ENCODE assay signal across 8 cellular contexts in genomic region chr1:52697795-52698674, GRCh38. TPM values are rescaled to one million over a fixed set of nuclear protein-coding genes. Genes with fewer than 3 reads are reported as not detected.
A peak's percentile ranks its signal among the peaks of the same experiment; 100 is the strongest.
DNase-seq lines count a peak whose midpoint lies in the region; ATAC-seq lines count a peak whose summit lies in the region.

Gene COA7, minus strand, starts transcription at chr1:52698347. Its CDS starts 21 bp downstream, at chr1:52698326.

- peak within 1 kb of the TSS; percentile 92 for H3K27ac Mint-ChIP-seq in activated CD8-positive, alpha-beta memory T cell treated with anti-CD3 and anti-CD28 coated beads, Interleukin-2, amount 10 ng/mL, durations not matched to agents 7 days and 5 days

- H3K4me1 ChIP-seq in endocrine pancreas (ENCODE audit: control insufficient read depth, insufficient read depth, low read length) (peaks cover 8% of the 10 kb centered on the region), mesenchymal stem cell (ENCODE audit: control insufficient read depth, insufficient read depth, low read depth, low read length) (peaks cover 6% of the 10 kb centered on the region)

- no peaks in the 10 kb centered on the region for H3K9me3 Mint-ChIP-seq in activated CD8-positive, alpha-beta memory T cell treated with anti-CD3 and anti-CD28 coated beads, Interleukin-2, amount 10 ng/mL, durations not matched to agents 7 days and 5 days (ENCODE audit: low read depth)

- peak within 1 kb of the TSS; percentile 99 for H2AFZ ChIP-seq in mesenchymal stem cell (ENCODE audit: low read depth, low read length)

- H3K27me3 ChIP-seq in endocrine pancreas (ENCODE audit: control insufficient read depth, insufficient read depth, low read length) (no peaks in the 10 kb centered on the region), mesenchymal stem cell (ENCODE audit: control insufficient read depth in 1 of 2, insufficient read depth in 1 of 2, low read length in 2 of 2) (no peaks in the 10 kb centered on the region)

- peaks cover 16% of the 10 kb centered on the region for H3K79me1 ChIP-seq in mesenchymal stem cell (replicated peaks; ENCODE audit: low read length, poor library complexity, severe bottlenecking)

- H3K9ac ChIP-seq in endocrine pancreas (ENCODE audit: control insufficient read depth, insufficient read depth, low read length) (peak within 1 kb of the TSS; percentile 47), mesenchymal stem cell (ENCODE audit: low read length) (peak within 1 kb of the TSS; percentile 93)

- DNase-seq in Ammon's horn (ENCODE audit: low spot score) (peak; percentile 90), GM19240 (ENCODE audit: insufficient read length, low spot score) (peak; percentile 33), HS-27A (ENCODE audit: low read depth) (peak; percentile 70), NOMO-1 treated with DMSO at 0.1 percent for 48 hours (lab: John Stamatoyannopoulos, UW; ENCODE audit: unreplicated experiment) (peak; percentile 61), mesenchymal stem cell (peak; percentile 83)
- DNase-seq in activated CD8-positive, alpha-beta memory T cell treated with anti-CD3 and anti-CD28 coated beads, Interleukin-2, amount 10 ng/mL, durations not matched to agents 7 days and 5 days: peak; percentile 77
- DNase-seq in stimulated activated CD8-positive, alpha-beta memory T cell treated with anti-CD3 and anti-CD28 coated beads, Interleukin-12 subunit alpha, Interleukin-12 subunit beta, amount 100 ng/mL, for 4 hours (ENCODE audit: low read depth): peak; percentile 46

- peak within 1 kb of the TSS; percentile 88 for H3K4me3 ChIP-seq in endocrine pancreas (ENCODE audit: control insufficient read depth, insufficient read depth, low read length)
- H3K4me3 ChIP-seq in mesenchymal stem cell (ENCODE audit: insufficient read depth in 1 of 2, low read depth in 1 of 2, low read length in 2 of 2): peak within 1 kb of the TSS; percentile 85 to 97

- peaks cover 19% of the 10 kb centered on the region for H3K36me3 Mint-ChIP-seq in activated CD8-positive, alpha-beta memory T cell treated with anti-CD3 and anti-CD28 coated beads, Interleukin-2, amount 10 ng/mL, durations not matched to agents 7 days and 5 days

- H3K27me3 Mint-ChIP-seq in activated CD8-positive, alpha-beta memory T cell treated with anti-CD3 and anti-CD28 coated beads, Interleukin-2, amount 10 ng/mL, durations not matched to agents 7 days and 5 days: peaks cover 3% of the 10 kb centered on the region

- H2BK15ac ChIP-seq in mesenchymal stem cell (ENCODE audit: low read depth, poor library complexity, severe bottlenecking): peak within 1 kb of the TSS; percentile 26

- H3K9me3 ChIP-seq in endocrine pancreas (ENCODE audit: control insufficient read depth, low read length) (no peaks in the 10 kb centered on the region), mesenchymal stem cell (ENCODE audit: control insufficient read depth, low read length) (no peaks in the 10 kb centered on the region)

- H3K36me3 ChIP-seq in endocrine pancreas (ENCODE audit: control insufficient read depth, insufficient read depth, low read length): no peaks in the 10 kb centered on the region
- H3K36me3 ChIP-seq in mesenchymal stem cell (ENCODE audit: control insufficient read depth in 1 of 2, insufficient read depth in 2 of 2, low read depth in 1 of 2, low read length in 2 of 2): peaks cover 2 to 4% of the 10 kb centered on the region in 2 experiments

- H2BK5ac ChIP-seq in mesenchymal stem cell (ENCODE audit: low read depth, low read length, poor library complexity, severe bottlenecking): peak within 1 kb of the TSS; percentile 14

- H3K14ac ChIP-seq in mesenchymal stem cell (ENCODE audit: low read length in 2 of 2): peak within 1 kb of the TSS in 1 of 2 experiments; percentile 99

- CTCF ChIA-PET in activated CD8-positive, alpha-beta memory T cell treated with anti-CD3 and anti-CD28 coated beads, Interleukin-2, amount 10 ng/mL, durations not matched to agents 7 days and 5 days (lab: Charles Lee): interaction anchor here (1.1 to 1.9 kb wide), 2 partner anchors 11 to 224 kb away, joined by 5 to 13 read pairs; partner anchors contain the start of gene ECHDC2

- peak within 1 kb of the TSS; percentile 61 for H2AK5ac ChIP-seq in mesenchymal stem cell (ENCODE audit: low read length, severe bottlenecking)

- H3K23ac ChIP-seq in mesenchymal stem cell (ENCODE audit: low read length in 2 of 2): peak within 1 kb of the TSS in 1 of 2 experiments; percentile 99

- peak within 1 kb of the TSS; percentile 14 for H3K27ac ChIP-seq in mesenchymal stem cell (ENCODE audit: low read length, poor library complexity, severe bottlenecking)

- H3K4ac ChIP-seq in mesenchymal stem cell (ENCODE audit: low read depth in 1 of 2, low read length in 2 of 2): peak within 1 kb of the TSS; percentile 76 to 97

- H4K8ac ChIP-seq in mesenchymal stem cell (ENCODE audit: low read length): peak within 1 kb of the TSS; percentile 97

- peak within 1 kb of the TSS; percentile 81 to 99 for H3K18ac ChIP-seq in mesenchymal stem cell (ENCODE audit: low read depth in 1 of 2, low read length in 2 of 2)

- H4K91ac ChIP-seq in mesenchymal stem cell (ENCODE audit: low read length): peak within 1 kb of the TSS; percentile 99

- peak within 1 kb of the TSS; percentile 94 for H3K4me3 Mint-ChIP-seq in activated CD8-positive, alpha-beta memory T cell treated with anti-CD3 and anti-CD28 coated beads, Interleukin-2, amount 10 ng/mL, durations not matched to agents 7 days and 5 days

- 3% methylated on average over 67 of the region's 68 CpGs for WGBS in mesenchymal stem cell

- peak within 1 kb of the TSS; percentile 90 for H3K4me2 ChIP-seq in mesenchymal stem cell (ENCODE audit: low read length, poor library complexity, severe bottlenecking)

- peak within 1 kb of the TSS; percentile 71 for H2BK12ac ChIP-seq in mesenchymal stem cell (ENCODE audit: low read length in 2 of 2)

- peak within 1 kb of the TSS; percentile 50 for H2BK120ac ChIP-seq in mesenchymal stem cell (ENCODE audit: low read depth, low read length)

- peak; percentile 59 for ATAC-seq in activated CD8-positive, alpha-beta memory T cell treated with anti-CD3 and anti-CD28 coated beads, Interleukin-2, amount 10 ng/mL, durations not matched to agents 7 days and 5 days

- H3K4me1 Mint-ChIP-seq in activated CD8-positive, alpha-beta memory T cell treated with anti-CD3 and anti-CD28 coated beads, Interleukin-2, amount 10 ng/mL, durations not matched to agents 7 days and 5 days: peaks cover 35% of the 10 kb centered on the region

RNA-seq across cellular contexts. Expression of gene COA7, which starts in this region (rescaled TPM):
- 10 to 100 TPM; 16.1 to 26.3 TPM for total RNA-seq in activated CD8-positive, alpha-beta memory T cell treated with anti-CD3 and anti-CD28 coated beads, Interleukin-2, amount 10 ng/mL, durations not matched to agents 7 days and 5 days
- polyA plus RNA-seq in mesenchymal stem cell (2013, experiment 1 of 2): 9.7 TPM
- 9.6 TPM for polyA plus RNA-seq in mesenchymal stem cell (2013, experiment 2 of 2)

Comparison
In these comparisons a context has a peak if more than half of its experiments do, and no peak if none do; other contexts are left out.
1. Peak in every context shown above with its lines: DNase-seq, ATAC-seq, H3K4me3 ChIP-seq and H3K27ac ChIP-seq.
2. DNase-seq: peak in every context shown above with its lines; median percentile 90 in Ammon's horn; 83 in mesenchymal stem cell; 77 in activated CD8-positive, alpha-beta memory T cell treated with anti-CD3 and anti-CD28 coated beads, Interleukin-2, amount 10 ng/mL, durations not matched to agents 7 days and 5 days; 70 in HS-27A; 61 in NOMO-1 treated with DMSO at 0.1 percent for 48 hours; 46 in stimulated activated CD8-positive, alpha-beta memory T cell treated with anti-CD3 and anti-CD28 coated beads, Interleukin-12 subunit alpha, Interleukin-12 subunit beta, amount 100 ng/mL, for 4 hours; 33 in GM19240.